1 cellular context compared by ENCODE assay signal in genomic region chr14:105300542-105301102, GRCh38.
TF ChIP-seq lines count a peak whose summit lies in the region.

A gene with protein sequence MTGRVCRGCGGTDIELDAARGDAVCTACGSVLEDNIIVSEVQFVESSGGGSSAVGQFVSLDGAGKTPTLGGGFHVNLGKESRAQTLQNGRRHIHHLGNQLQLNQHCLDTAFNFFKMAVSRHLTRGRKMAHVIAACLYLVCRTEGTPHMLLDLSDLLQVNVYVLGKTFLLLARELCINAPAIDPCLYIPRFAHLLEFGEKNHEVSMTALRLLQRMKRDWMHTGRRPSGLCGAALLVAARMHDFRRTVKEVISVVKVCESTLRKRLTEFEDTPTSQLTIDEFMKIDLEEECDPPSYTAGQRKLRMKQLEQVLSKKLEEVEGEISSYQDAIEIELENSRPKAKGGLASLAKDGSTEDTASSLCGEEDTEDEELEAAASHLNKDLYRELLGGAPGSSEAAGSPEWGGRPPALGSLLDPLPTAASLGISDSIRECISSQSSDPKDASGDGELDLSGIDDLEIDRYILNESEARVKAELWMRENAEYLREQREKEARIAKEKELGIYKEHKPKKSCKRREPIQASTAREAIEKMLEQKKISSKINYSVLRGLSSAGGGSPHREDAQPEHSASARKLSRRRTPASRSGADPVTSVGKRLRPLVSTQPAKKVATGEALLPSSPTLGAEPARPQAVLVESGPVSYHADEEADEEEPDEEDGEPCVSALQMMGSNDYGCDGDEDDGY (minus strand): TSS chr14:105301001. CDS start chr14:105300629, 372 bp downstream.

TF ChIP-seq in HepG2, 621 proteins besides CTCF, POLR2A, EP300 and RAD21 (continued from another document and continues in another):
- TF ChIP-seq HOMEZ (CRISPR knock-in tag; IDR thresholded peaks at IDR 0.05; ENCODE audit: low read depth): no peak
- TF ChIP-seq RXRA (CRISPR knock-in tag; IDR thresholded peaks at IDR 0.05): no peak
- TF ChIP-seq ZFP82 (CRISPR knock-in tag; IDR thresholded peaks at IDR 0.05; ENCODE audit: borderline replicate concordance): 0 out of 2 replicates have a peak, but pooled peaks have one; percentile 49
- no peak for TF ChIP-seq ZNF788 (CRISPR knock-in tag; IDR thresholded peaks at IDR 0.05; ENCODE audit: borderline replicate concordance)
- peak; percentile 21; the same call in 1 of the 2 replicates for TF ChIP-seq PHF21A (CRISPR knock-in tag; IDR thresholded peaks at IDR 0.05)
- TF ChIP-seq ZC3H4 (CRISPR knock-in tag; IDR thresholded peaks at IDR 0.05; ENCODE audit: borderline replicate concordance): no peak
- peak; percentile 29; the same call in 1 of the 2 replicates for TF ChIP-seq ZNF34 (CRISPR knock-in tag; IDR thresholded peaks at IDR 0.05; ENCODE audit: borderline replicate concordance)
- TF ChIP-seq, protein P1, sequence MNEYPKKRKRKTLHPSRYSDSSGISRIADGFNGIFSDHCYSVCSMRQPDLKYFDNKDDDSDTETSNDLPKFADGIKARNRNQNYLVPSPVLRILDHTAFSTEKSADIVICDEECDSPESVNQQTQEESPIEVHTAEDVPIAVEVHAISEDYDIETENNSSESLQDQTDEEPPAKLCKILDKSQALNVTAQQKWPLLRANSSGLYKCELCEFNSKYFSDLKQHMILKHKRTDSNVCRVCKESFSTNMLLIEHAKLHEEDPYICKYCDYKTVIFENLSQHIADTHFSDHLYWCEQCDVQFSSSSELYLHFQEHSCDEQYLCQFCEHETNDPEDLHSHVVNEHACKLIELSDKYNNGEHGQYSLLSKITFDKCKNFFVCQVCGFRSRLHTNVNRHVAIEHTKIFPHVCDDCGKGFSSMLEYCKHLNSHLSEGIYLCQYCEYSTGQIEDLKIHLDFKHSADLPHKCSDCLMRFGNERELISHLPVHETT (CRISPR knock-in tag; conservative IDR thresholded peaks at IDR 0.05): no peak; the same call in 1 of the 2 replicates
- no peak for TF ChIP-seq MAFG (CRISPR knock-in tag; IDR thresholded peaks at IDR 0.05)
- no peak for TF ChIP-seq HDAC6 (IDR thresholded peaks at IDR 0.05; ENCODE audit: low read depth, low read length)
- TF ChIP-seq KDM6A (CRISPR knock-in tag; IDR thresholded peaks at IDR 0.05; ENCODE audit: low read depth): no peak
- no peak for TF ChIP-seq ZNF503 (CRISPR knock-in tag; IDR thresholded peaks at IDR 0.05)
- 0 out of 2 replicates have a peak, but pooled peaks have one; percentile 4 for TF ChIP-seq HDAC1 (CRISPR knock-in tag; IDR thresholded peaks at IDR 0.05)
- TF ChIP-seq ZNF343 (CRISPR knock-in tag; IDR thresholded peaks at IDR 0.05): 0 out of 2 replicates have a peak, but pooled peaks have one; percentile 43
- TF ChIP-seq KDM5A (IDR thresholded peaks at IDR 0.05; ENCODE audit: borderline replicate concordance, low read length): peak; percentile 69; the same call in 1 of the 2 replicates
- TF ChIP-seq ZMAT5 (CRISPR knock-in tag; IDR thresholded peaks at IDR 0.05; ENCODE audit: borderline replicate concordance, low read depth): no peak
- TF ChIP-seq SIN3A (IDR thresholded peaks at IDR 0.05; ENCODE audit: borderline replicate concordance, low read depth, low read length): no peak; the same call in 1 of the 2 replicates
- no peak for TF ChIP-seq ZNF672 (CRISPR knock-in tag; IDR thresholded peaks at IDR 0.05)
- no peak for TF ChIP-seq SSRP1 (CRISPR knock-in tag; IDR thresholded peaks at IDR 0.05)
- TF ChIP-seq AGO2 (optimal IDR thresholded peaks at IDR 0.05; ENCODE audit: low read depth, low read length): peak; percentile 55
- no peak for TF ChIP-seq GFI1 (CRISPR knock-in tag; IDR thresholded peaks at IDR 0.05; ENCODE audit: borderline replicate concordance)
- TF ChIP-seq ZNF142 (CRISPR knock-in tag; IDR thresholded peaks at IDR 0.05): 0 out of 2 replicates have a peak, but pooled peaks have one; percentile 4
- peak; percentile 25; the same call in 1 of the 2 replicates for TF ChIP-seq YEATS4 (CRISPR knock-in tag; IDR thresholded peaks at IDR 0.05; ENCODE audit: borderline replicate concordance)
- TF ChIP-seq ZNF570 (CRISPR knock-in tag; IDR thresholded peaks at IDR 0.05; ENCODE audit: borderline replicate concordance): 0 out of 2 replicates have a peak, but pooled peaks have one; percentile 32
- TF ChIP-seq ZNF761 (CRISPR knock-in tag; conservative IDR thresholded peaks at IDR 0.05): no peak
- 0 out of 2 replicates have a peak, but pooled peaks have one; percentile 2 for TF ChIP-seq ZNF431 (CRISPR knock-in tag; IDR thresholded peaks at IDR 0.05; ENCODE audit: borderline replicate concordance, low read depth)
- TF ChIP-seq ZFX (CRISPR knock-in tag; IDR thresholded peaks at IDR 0.05; ENCODE audit: low read depth): peak; percentile 96
- TF ChIP-seq, protein P2, sequence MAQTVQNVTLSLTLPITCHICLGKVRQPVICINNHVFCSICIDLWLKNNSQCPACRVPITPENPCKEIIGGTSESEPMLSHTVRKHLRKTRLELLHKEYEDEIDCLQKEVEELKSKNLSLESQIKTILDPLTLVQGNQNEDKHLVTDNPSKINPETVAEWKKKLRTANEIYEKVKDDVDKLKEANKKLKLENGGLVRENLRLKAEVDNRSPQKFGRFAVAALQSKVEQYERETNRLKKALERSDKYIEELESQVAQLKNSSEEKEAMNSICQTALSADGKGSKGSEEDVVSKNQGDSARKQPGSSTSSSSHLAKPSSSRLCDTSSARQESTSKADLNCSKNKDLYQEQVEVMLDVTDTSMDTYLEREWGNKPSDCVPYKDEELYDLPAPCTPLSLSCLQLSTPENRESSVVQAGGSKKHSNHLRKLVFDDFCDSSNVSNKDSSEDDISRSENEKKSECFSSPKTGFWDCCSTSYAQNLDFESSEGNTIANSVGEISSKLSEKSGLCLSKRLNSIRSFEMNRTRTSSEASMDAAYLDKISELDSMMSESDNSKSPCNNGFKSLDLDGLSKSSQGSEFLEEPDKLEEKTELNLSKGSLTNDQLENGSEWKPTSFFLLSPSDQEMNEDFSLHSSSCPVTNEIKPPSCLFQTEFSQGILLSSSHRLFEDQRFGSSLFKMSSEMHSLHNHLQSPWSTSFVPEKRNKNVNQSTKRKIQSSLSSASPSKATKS (CRISPR knock-in tag; IDR thresholded peaks at IDR 0.05): no peak
- TF ChIP-seq ISL2 (CRISPR knock-in tag; IDR thresholded peaks at IDR 0.05): no peak
- no peak; the same call in 1 of the 2 replicates for TF ChIP-seq REL (CRISPR knock-in tag; conservative IDR thresholded peaks at IDR 0.05)
- peak; percentile 40; the same call in 1 of the 2 replicates for TF ChIP-seq ZSCAN25 (CRISPR knock-in tag; IDR thresholded peaks at IDR 0.05)
- no peak for TF ChIP-seq TGIF2 (CRISPR knock-in tag; IDR thresholded peaks at IDR 0.05)
- 0 out of 2 replicates have a peak, but pooled peaks have one; percentile 41 for TF ChIP-seq ZNF776 (CRISPR knock-in tag; IDR thresholded peaks at IDR 0.05)
- 0 out of 2 replicates have a peak, but pooled peaks have one; percentile 50 for TF ChIP-seq ARNT2 (CRISPR knock-in tag; IDR thresholded peaks at IDR 0.05; ENCODE audit: low read depth)
- no peak for TF ChIP-seq SALL2 (CRISPR knock-in tag; IDR thresholded peaks at IDR 0.05)
- TF ChIP-seq MED8 (CRISPR knock-in tag; IDR thresholded peaks at IDR 0.05; ENCODE audit: insufficient replicate concordance): peak; percentile 20
- TF ChIP-seq E2F2 (CRISPR knock-in tag; IDR thresholded peaks at IDR 0.05; ENCODE audit: borderline replicate concordance): 0 out of 2 replicates have a peak, but pooled peaks have one; percentile 33
- TF ChIP-seq, protein P3, sequence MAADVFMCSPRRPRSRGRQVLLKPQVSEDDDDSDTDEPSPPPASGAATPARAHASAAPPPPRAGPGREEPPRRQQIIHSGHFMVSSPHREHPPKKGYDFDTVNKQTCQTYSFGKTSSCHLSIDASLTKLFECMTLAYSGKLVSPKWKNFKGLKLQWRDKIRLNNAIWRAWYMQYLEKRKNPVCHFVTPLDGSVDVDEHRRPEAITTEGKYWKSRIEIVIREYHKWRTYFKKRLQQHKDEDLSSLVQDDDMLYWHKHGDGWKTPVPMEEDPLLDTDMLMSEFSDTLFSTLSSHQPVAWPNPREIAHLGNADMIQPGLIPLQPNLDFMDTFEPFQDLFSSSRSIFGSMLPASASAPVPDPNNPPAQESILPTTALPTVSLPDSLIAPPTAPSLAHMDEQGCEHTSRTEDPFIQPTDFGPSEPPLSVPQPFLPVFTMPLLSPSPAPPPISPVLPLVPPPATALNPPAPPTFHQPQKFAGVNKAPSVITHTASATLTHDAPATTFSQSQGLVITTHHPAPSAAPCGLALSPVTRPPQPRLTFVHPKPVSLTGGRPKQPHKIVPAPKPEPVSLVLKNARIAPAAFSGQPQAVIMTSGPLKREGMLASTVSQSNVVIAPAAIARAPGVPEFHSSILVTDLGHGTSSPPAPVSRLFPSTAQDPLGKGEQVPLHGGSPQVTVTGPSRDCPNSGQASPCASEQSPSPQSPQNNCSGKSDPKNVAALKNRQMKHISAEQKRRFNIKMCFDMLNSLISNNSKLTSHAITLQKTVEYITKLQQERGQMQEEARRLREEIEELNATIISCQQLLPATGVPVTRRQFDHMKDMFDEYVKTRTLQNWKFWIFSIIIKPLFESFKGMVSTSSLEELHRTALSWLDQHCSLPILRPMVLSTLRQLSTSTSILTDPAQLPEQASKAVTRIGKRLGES (CRISPR knock-in tag; IDR thresholded peaks at IDR 0.05; ENCODE audit: borderline replicate concordance): no peak
- no peak for TF ChIP-seq SP5 (CRISPR knock-in tag; IDR thresholded peaks at IDR 0.05; ENCODE audit: borderline replicate concordance, low read depth)
- peak; percentile 93 for TF ChIP-seq CHD2 (IDR thresholded peaks at IDR 0.05; ENCODE audit: low read depth, low read length)
